1 cellular context compared by ENCODE assay signal in genomic region chr9:137461316-137461662, GRCh38.
TF ChIP-seq lines count a peak whose summit lies in the region.

No MANE protein-coding gene starts in this region.

TF ChIP-seq in HepG2, 621 proteins besides CTCF, POLR2A, EP300 and RAD21:
- no peak for TF ChIP-seq DR1 (CRISPR knock-in tag; IDR thresholded peaks at IDR 0.05)
- TF ChIP-seq ZFP36L2 (CRISPR knock-in tag; IDR thresholded peaks at IDR 0.05): no peak
- no peak for TF ChIP-seq ZMAT5 (CRISPR knock-in tag; IDR thresholded peaks at IDR 0.05; ENCODE audit: borderline replicate concordance, low read depth)
- TF ChIP-seq HCFC1 (IDR thresholded peaks at IDR 0.05; ENCODE audit: low read depth, low read length): no peak
- TF ChIP-seq SNAPC4 (CRISPR knock-in tag; IDR thresholded peaks at IDR 0.05): no peak
- no peak for TF ChIP-seq ZNF629 (CRISPR knock-in tag; conservative IDR thresholded peaks at IDR 0.05)
- TF ChIP-seq KDM3A (CRISPR knock-in tag; IDR thresholded peaks at IDR 0.05; ENCODE audit: low read depth): no peak
- no peak for TF ChIP-seq MIER3 (CRISPR knock-in tag; IDR thresholded peaks at IDR 0.05; ENCODE audit: borderline replicate concordance)
